In genomic region chr6:163354779-163355431, GRCh38 we compare ENCODE assay signal across 8 cellular contexts. TPM values are rescaled to one million over a fixed set of nuclear protein-coding genes. Genes with fewer than 3 reads are reported as not detected.
DNase-seq lines count a peak whose midpoint lies in the region; ATAC-seq and TF ChIP-seq lines count a peak whose summit lies in the region.

No MANE protein-coding gene starts in this region.

- no peaks in the 10 kb centered on the region for H3K36me3 Mint-ChIP-seq in WTC11

- no peak for TF ChIP-seq CTCF in GM10248 (IDR thresholded peaks at IDR 0.05; ENCODE audit: control extremely low read depth, extremely low read depth, low read depth, missing control alignments)
- TF ChIP-seq CTCF in WTC11 (IDR thresholded peaks at IDR 0.05): no peak
- no peak for TF ChIP-seq CTCF in lung (IDR thresholded peaks at IDR 0.05; ENCODE audit: control extremely low read depth, extremely low read depth)

- H3K4me1 Mint-ChIP-seq in WTC11: peaks cover 30% of the 10 kb centered on the region

- POLR2A ChIA-PET in GM10248 (lab: Yijun Ruan, JAX) (no interaction called here), WTC11 (lab: Charles Lee) (no interaction called here)

- H3K36me3 ChIP-seq in lung (ENCODE audit: control insufficient read depth in 2 of 2, insufficient read depth in 2 of 2, low read length in 2 of 2): no peaks in the 10 kb centered on the region

- H3K27ac Mint-ChIP-seq in WTC11: peak overlapping the region; percentile 37; the same call in 1 of the 2 replicates

- H3K4me3 ChIP-seq in lung: no peak overlapping the region

- H3K9me3 Mint-ChIP-seq in WTC11: no peaks in the 10 kb centered on the region

- H3K27ac ChIP-seq in lung (ENCODE audit: low read depth in 1 of 2, low read length in 1 of 2): peak overlapping the region; percentile 51 to 68

- H3K27me3 Mint-ChIP-seq in WTC11 (ENCODE audit: low read depth): no peaks in the 10 kb centered on the region; the same call in 1 of the 2 replicates

- H3K4me1 ChIP-seq in lung (ENCODE audit: control insufficient read depth in 2 of 2, insufficient read depth in 2 of 2, low read length in 2 of 2): peaks cover 3 to 5% of the 10 kb centered on the region in 2 donors

- DNase-seq in GM10248 (ENCODE audit: extremely low spot score): peak; percentile 29
- no peak for DNase-seq in WTC11 (ENCODE audit: low spot score)
- DNase-seq in lung (ENCODE audit: low spot score): no peak
- DNase-seq in ureter (ENCODE audit: low spot score): no peak
- DNase-seq in GDM1 (lab: John Stamatoyannopoulos, UW): no peak

- 24 to 34% methylated on average over 11 of the region's 11 CpGs for WGBS in lung, 2 donors

- H3K4me3 Mint-ChIP-seq in WTC11: no peak overlapping the region

- no peaks in the 10 kb centered on the region for H3K9me3 ChIP-seq in lung (ENCODE audit: control insufficient read depth in 2 of 2, insufficient read depth in 1 of 2, low read length in 1 of 2)

- no peaks in the 10 kb centered on the region for H3K27me3 ChIP-seq in lung (ENCODE audit: control insufficient read depth, insufficient read depth)

- CTCF ChIA-PET in GM10248 (lab: Yijun Ruan, JAX) (interaction anchor here (1.0 kb wide), 1 partner anchor 17 kb away, joined by 4 read pairs; no protein-coding TSS in a partner anchor), WTC11 (lab: Charles Lee) (interaction anchor here (0.8 to 1.0 kb wide), 2 partner anchors 56 to 60 kb away, joined by 3 read pairs; no protein-coding TSS in a partner anchor)

- ATAC-seq in HG03060 (IDR thresholded peaks at IDR 0.05; ENCODE audit: low read depth, unreplicated experiment) (peak; percentile 45), WTC11 (no peak), lung (ENCODE audit: insufficient read depth, low FRiP score) (peak; percentile 37), GM19324 (IDR thresholded peaks at IDR 0.05; ENCODE audit: low FRiP score, unreplicated experiment) (no peak), GM19467 (IDR thresholded peaks at IDR 0.05; ENCODE audit: unreplicated experiment) (no peak)

TF ChIP-seq in WTC11, 78 proteins besides CTCF, POLR2A, EP300 and RAD21:
- TF ChIP-seq FOXJ3 (CRISPR knock-in tag; IDR thresholded peaks at IDR 0.05; ENCODE audit: borderline replicate concordance): no peak
- TF ChIP-seq ESRRA (CRISPR knock-in tag; IDR thresholded peaks at IDR 0.05; ENCODE audit: borderline replicate concordance): no peak
- TF ChIP-seq ZNF396 (CRISPR knock-in tag; IDR thresholded peaks at IDR 0.05; ENCODE audit: borderline replicate concordance): no peak
- TF ChIP-seq ATF2 (CRISPR knock-in tag; IDR thresholded peaks at IDR 0.05; ENCODE audit: borderline replicate concordance, low read depth): no peak
- TF ChIP-seq IRF2 (CRISPR knock-in tag; IDR thresholded peaks at IDR 0.05; ENCODE audit: borderline replicate concordance, low read depth): no peak
- no peak for TF ChIP-seq AFF4 (CRISPR knock-in tag; IDR thresholded peaks at IDR 0.05; ENCODE audit: borderline replicate concordance)
- no peak for TF ChIP-seq ZNF121 (CRISPR knock-in tag; IDR thresholded peaks at IDR 0.05)
- no peak for TF ChIP-seq SMAD4 (CRISPR knock-in tag; IDR thresholded peaks at IDR 0.05)
- TF ChIP-seq FOXK1 (CRISPR knock-in tag; IDR thresholded peaks at IDR 0.05): no peak
- no peak for TF ChIP-seq KAT7 (CRISPR knock-in tag; IDR thresholded peaks at IDR 0.05; ENCODE audit: borderline replicate concordance)

RNA-seq across cellular contexts. Expression of gene QKI, which starts 59.6 kb away (rescaled TPM):
- total RNA-seq in WTC11 (2021): 134 to 145 TPM (median 138 TPM) in 3 replicates
- total RNA-seq in lung: 100 to 1,000 TPM; 136 to 228 TPM
- 10 to 100 TPM; 20.6 to 91.1 TPM for polyA plus RNA-seq in lung
- total RNA-seq in ureter: 96.7 TPM

Comparison
In these comparisons a context has a peak if more than half of its experiments do, and no peak if none do; other contexts are left out.
1. ATAC-seq: peak in HG03060 (single experiment) and lung (single experiment); none in WTC11 (single experiment), GM19324 (single experiment) and GM19467 (single experiment).